In the genomic region with DNA sequence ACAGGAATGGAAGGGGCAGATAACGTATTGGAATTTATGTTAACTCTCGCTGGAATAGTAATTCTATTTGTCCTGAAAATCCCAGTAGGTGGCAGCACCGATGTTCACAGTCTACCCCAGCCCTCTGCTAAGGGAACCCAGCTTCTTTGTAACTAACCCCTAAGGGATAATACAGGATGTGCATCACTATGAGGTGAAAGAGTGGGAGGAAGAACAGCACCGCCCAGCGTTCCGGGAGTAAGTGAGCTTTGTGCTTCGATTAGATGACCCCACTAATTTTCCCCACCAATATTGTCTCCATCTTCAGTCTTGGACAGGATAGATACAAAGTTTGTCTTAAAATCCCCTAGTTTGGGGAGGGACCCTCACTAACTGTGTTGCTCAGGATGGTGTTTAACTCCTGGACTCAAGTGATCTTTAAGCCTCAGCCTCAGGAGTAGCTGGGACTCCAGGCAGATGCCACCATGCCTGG, we compare ENCODE assay signal across 8 cellular contexts. TPM values are rescaled to one million over a fixed set of nuclear protein-coding genes. Genes with fewer than 3 reads are reported as not detected.
DNase-seq lines count a peak whose midpoint lies in the region; ATAC-seq and TF ChIP-seq lines count a peak whose summit lies in the region.

No MANE protein-coding gene starts in this region.

- H3K4me1 ChIP-seq in HUES48 (ENCODE audit: control insufficient read depth, insufficient read depth, low read length) (peaks cover 17% of the 10 kb centered on the region), Peyer's patch (peaks cover 0 to 4% (median 0%) of the 10 kb centered on the region in 4 donors)

- no peaks in the 10 kb centered on the region for H3K27me3 Mint-ChIP-seq in activated T-cell treated with anti-CD3 and anti-CD28 coated beads, Interleukin-2, amount 50 U/mL, for 72 hours (ENCODE audit: low read depth)
- no peaks in the 10 kb centered on the region for H3K27me3 Mint-ChIP-seq in stimulated activated naive CD8-positive, alpha-beta T cell treated with anti-CD3 and anti-CD28 coated beads, Interleukin-15, amount 100 ng/mL, for 72 hours

- no peaks in the 10 kb centered on the region for H3K9me3 Mint-ChIP-seq in activated T-cell treated with anti-CD3 and anti-CD28 coated beads, Interleukin-2, amount 50 U/mL, for 72 hours
- no peaks in the 10 kb centered on the region for H3K9me3 Mint-ChIP-seq in stimulated activated naive CD8-positive, alpha-beta T cell treated with anti-CD3 and anti-CD28 coated beads, Interleukin-15, amount 100 ng/mL, for 72 hours

- H3K4me2 ChIP-seq in neural cell (ENCODE audit: low read length): peak overlapping the region; percentile 36

- no peak overlapping the region for H3K4me3 Mint-ChIP-seq in activated T-cell treated with anti-CD3 and anti-CD28 coated beads, Interleukin-2, amount 50 U/mL, for 72 hours
- no peak overlapping the region for H3K4me3 Mint-ChIP-seq in stimulated activated naive CD8-positive, alpha-beta T cell treated with anti-CD3 and anti-CD28 coated beads, Interleukin-15, amount 100 ng/mL, for 72 hours

- H3K27me3 ChIP-seq in HUES48 (ENCODE audit: control insufficient read depth, insufficient read depth, low read length): no peaks in the 10 kb centered on the region
- no peaks in the 10 kb centered on the region for H3K27me3 ChIP-seq in Peyer's patch
- no peaks in the 10 kb centered on the region for H3K27me3 ChIP-seq in neural cell (ENCODE audit: insufficient read depth, low read depth, low read length)

- no peaks in the 10 kb centered on the region for H3K9me3 ChIP-seq in HUES48 (ENCODE audit: control insufficient read depth, insufficient read depth, low read length)
- H3K9me3 ChIP-seq in Peyer's patch: no peaks in the 10 kb centered on the region
- H3K9me3 ChIP-seq in neural cell (ENCODE audit: low read length): no peaks in the 10 kb centered on the region

- peak in 1 of 2 donors; percentile 34 for TF ChIP-seq POLR2A in Peyer's patch (IDR thresholded peaks at IDR 0.05)

- no peaks in the 10 kb centered on the region for H3F3A ChIP-seq in neural cell (ENCODE audit: insufficient read depth, low read length, poor library complexity, severe bottlenecking)

- H3K36me3 ChIP-seq in HUES48 (ENCODE audit: control insufficient read depth, insufficient read depth, low read length) (peaks cover 54% of the 10 kb centered on the region), Peyer's patch (peaks cover 0 to 34% (median 0%) of the 10 kb centered on the region in 3 donors), neural cell (ENCODE audit: insufficient read depth, low read length) (no peaks in the 10 kb centered on the region)

- peaks cover 19% of the 10 kb centered on the region for H3K79me2 ChIP-seq in neural cell (replicated peaks; ENCODE audit: insufficient read depth, low read length)

- DNase-seq in DMS 273 treated with DMSO at 0.1 percent for 48 hours (lab: John Stamatoyannopoulos, UW): peak; percentile 64
- peak in 2 of 3 donors; percentile 87 to 92 for DNase-seq in Peyer's patch
- peak; percentile 72 to 77 for DNase-seq in activated T-cell treated with anti-CD3 and anti-CD28 coated beads, Interleukin-2, amount 50 U/mL, for 72 hours
- peak; percentile 90 to 96 for DNase-seq in foreskin fibroblast
- peak; percentile 63 to 84 for DNase-seq in stimulated activated naive CD8-positive, alpha-beta T cell treated with anti-CD3 and anti-CD28 coated beads, Interleukin-15, amount 100 ng/mL, for 72 hours

- no peaks in the 10 kb centered on the region for H3K9me2 ChIP-seq in neural cell (ENCODE audit: insufficient read depth, low read length)

- H3K27ac Mint-ChIP-seq in activated T-cell treated with anti-CD3 and anti-CD28 coated beads, Interleukin-2, amount 50 U/mL, for 72 hours: no peak overlapping the region
- H3K27ac Mint-ChIP-seq in stimulated activated naive CD8-positive, alpha-beta T cell treated with anti-CD3 and anti-CD28 coated beads, Interleukin-15, amount 100 ng/mL, for 72 hours: no peak overlapping the region

- H3K4me1 Mint-ChIP-seq in activated T-cell treated with anti-CD3 and anti-CD28 coated beads, Interleukin-2, amount 50 U/mL, for 72 hours (ENCODE audit: low read depth): peaks cover 21% of the 10 kb centered on the region
- H3K4me1 Mint-ChIP-seq in stimulated activated naive CD8-positive, alpha-beta T cell treated with anti-CD3 and anti-CD28 coated beads, Interleukin-15, amount 100 ng/mL, for 72 hours: peaks cover 34% of the 10 kb centered on the region

- H3K9ac ChIP-seq in HUES48 (ENCODE audit: low read depth, low read length) (no peak overlapping the region; the same call in 1 of the 2 replicates), neural cell (ENCODE audit: low read length) (no peak overlapping the region)

- H2AFZ ChIP-seq in neural cell (ENCODE audit: low read depth, low read length): no peak overlapping the region

- peak; percentile 82 for TF ChIP-seq RAD21 in neural cell (conservative IDR thresholded peaks at IDR 0.05)

- H3K4me3 ChIP-seq in HUES48 (ENCODE audit: low read depth, low read length) (peak overlapping the region; percentile 100), Peyer's patch (peak overlapping the region in 3 of 4 donors; percentile 37 to 57 (median 53)), foreskin fibroblast (ENCODE audit: low read depth in 1 of 2, low read length in 2 of 2) (peak overlapping the region; percentile 78 to 90), neural cell (ENCODE audit: low read length) (peak overlapping the region; percentile 86)

- peak; percentile 18 for TF ChIP-seq EP300 in neural cell (conservative IDR thresholded peaks at IDR 0.05; ENCODE audit: poor library complexity, severe bottlenecking)

- peaks cover 9 to 30% of the 10 kb centered on the region in 2 donors for H3K36me3 Mint-ChIP-seq in activated T-cell treated with anti-CD3 and anti-CD28 coated beads, Interleukin-2, amount 50 U/mL, for 72 hours (ENCODE audit: insufficient read depth in 2 of 2)

- H3K27ac ChIP-seq in HUES48 (ENCODE audit: low read depth, low read length): peak overlapping the region; percentile 52
- peak overlapping the region; percentile 71 to 85 (median 80) for H3K27ac ChIP-seq in Peyer's patch
- H3K27ac ChIP-seq in neural cell (ENCODE audit: low read length): no peak overlapping the region

- ATAC-seq in GM21423 (IDR thresholded peaks at IDR 0.05; ENCODE audit: unreplicated experiment): peak; percentile 71
- peak; percentile 76 to 84 for ATAC-seq in activated T-cell treated with anti-CD3 and anti-CD28 coated beads, Interleukin-2, amount 50 U/mL, for 72 hours (replicated peaks in 1 of 2)
- peak; percentile 93 for ATAC-seq in stimulated activated naive CD8-positive, alpha-beta T cell treated with anti-CD3 and anti-CD28 coated beads, Interleukin-15, amount 100 ng/mL, for 72 hours

- H4K20me1 ChIP-seq in neural cell (ENCODE audit: insufficient read depth): no peaks in the 10 kb centered on the region

- TF ChIP-seq CTCF in Peyer's patch (IDR thresholded peaks at IDR 0.05) (peak; percentile 64 to 80 (median 68)), foreskin fibroblast (IDR thresholded peaks at IDR 0.05; ENCODE audit: low read depth, low read length) (peak; percentile 70), neural cell (IDR thresholded peaks at IDR 0.05; ENCODE audit: poor library complexity, severe bottlenecking) (peak; percentile 86)

TF ChIP-seq in neural cell, 6 proteins besides CTCF, POLR2A, EP300 and RAD21:
- TF ChIP-seq SMC3 (conservative IDR thresholded peaks at IDR 0.05; ENCODE audit: poor library complexity): peak; percentile 88
- TF ChIP-seq TAF1 (IDR thresholded peaks at IDR 0.05; ENCODE audit: low read depth): no peak
- peak; percentile 13 for TF ChIP-seq POLR2AphosphoS5 (IDR thresholded peaks at IDR 0.05)
- peak; percentile 18 for TF ChIP-seq MXI1 (conservative IDR thresholded peaks at IDR 0.05; ENCODE audit: poor library complexity, severe bottlenecking)
- TF ChIP-seq, protein P1, sequence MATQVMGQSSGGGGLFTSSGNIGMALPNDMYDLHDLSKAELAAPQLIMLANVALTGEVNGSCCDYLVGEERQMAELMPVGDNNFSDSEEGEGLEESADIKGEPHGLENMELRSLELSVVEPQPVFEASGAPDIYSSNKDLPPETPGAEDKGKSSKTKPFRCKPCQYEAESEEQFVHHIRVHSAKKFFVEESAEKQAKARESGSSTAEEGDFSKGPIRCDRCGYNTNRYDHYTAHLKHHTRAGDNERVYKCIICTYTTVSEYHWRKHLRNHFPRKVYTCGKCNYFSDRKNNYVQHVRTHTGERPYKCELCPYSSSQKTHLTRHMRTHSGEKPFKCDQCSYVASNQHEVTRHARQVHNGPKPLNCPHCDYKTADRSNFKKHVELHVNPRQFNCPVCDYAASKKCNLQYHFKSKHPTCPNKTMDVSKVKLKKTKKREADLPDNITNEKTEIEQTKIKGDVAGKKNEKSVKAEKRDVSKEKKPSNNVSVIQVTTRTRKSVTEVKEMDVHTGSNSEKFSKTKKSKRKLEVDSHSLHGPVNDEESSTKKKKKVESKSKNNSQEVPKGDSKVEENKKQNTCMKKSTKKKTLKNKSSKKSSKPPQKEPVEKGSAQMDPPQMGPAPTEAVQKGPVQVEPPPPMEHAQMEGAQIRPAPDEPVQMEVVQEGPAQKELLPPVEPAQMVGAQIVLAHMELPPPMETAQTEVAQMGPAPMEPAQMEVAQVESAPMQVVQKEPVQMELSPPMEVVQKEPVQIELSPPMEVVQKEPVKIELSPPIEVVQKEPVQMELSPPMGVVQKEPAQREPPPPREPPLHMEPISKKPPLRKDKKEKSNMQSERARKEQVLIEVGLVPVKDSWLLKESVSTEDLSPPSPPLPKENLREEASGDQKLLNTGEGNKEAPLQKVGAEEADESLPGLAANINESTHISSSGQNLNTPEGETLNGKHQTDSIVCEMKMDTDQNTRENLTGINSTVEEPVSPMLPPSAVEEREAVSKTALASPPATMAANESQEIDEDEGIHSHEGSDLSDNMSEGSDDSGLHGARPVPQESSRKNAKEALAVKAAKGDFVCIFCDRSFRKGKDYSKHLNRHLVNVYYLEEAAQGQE (IDR thresholded peaks at IDR 0.05; ENCODE audit: borderline replicate concordance): no peak
- no peak for TF ChIP-seq EZH2 (IDR thresholded peaks at IDR 0.05; ENCODE audit: borderline replicate concordance, insufficient read depth, low read length, poor library complexity, severe bottlenecking)

RNA-seq across cellular contexts. Expression of a gene that starts 2.7 kb away (rescaled TPM):
- 10 to 100 TPM in 2 of 4 donors, 1 to 10 TPM in 2; 1.9 to 69.3 (median 11.2) TPM for total RNA-seq in Peyer's patch
- total RNA-seq in activated T-cell treated with anti-CD3 and anti-CD28 coated beads, Interleukin-2, amount 50 U/mL, for 72 hours: 100 to 1,000 TPM; 312 to 509 TPM
- 27.2 and 31.6 TPM in 2 replicates for polyA plus RNA-seq in neural cell
- 51.4 and 58.8 TPM in 2 replicates for polyA minus RNA-seq in neural cell

Comparison
In these comparisons a context has a peak if more than half of its experiments do, and no peak if none do; other contexts are left out.
1. RNA of a gene that starts 2.7 kb away (total RNA-seq): 312 to 509 TPM in activated T-cell treated with anti-CD3 and anti-CD28 coated beads, Interleukin-2, amount 50 U/mL, for 72 hours; 1.9 to 69.3 TPM in Peyer's patch; every median in the first group is over 4 times any median in the second.
2. Peak in every context shown above with its lines, with median percentiles within 50 percentile points of each other: DNase-seq, ATAC-seq, H3K4me3 ChIP-seq and CTCF ChIP-seq.